ENCODE assay signal across 1 cellular context in the genomic region with DNA sequence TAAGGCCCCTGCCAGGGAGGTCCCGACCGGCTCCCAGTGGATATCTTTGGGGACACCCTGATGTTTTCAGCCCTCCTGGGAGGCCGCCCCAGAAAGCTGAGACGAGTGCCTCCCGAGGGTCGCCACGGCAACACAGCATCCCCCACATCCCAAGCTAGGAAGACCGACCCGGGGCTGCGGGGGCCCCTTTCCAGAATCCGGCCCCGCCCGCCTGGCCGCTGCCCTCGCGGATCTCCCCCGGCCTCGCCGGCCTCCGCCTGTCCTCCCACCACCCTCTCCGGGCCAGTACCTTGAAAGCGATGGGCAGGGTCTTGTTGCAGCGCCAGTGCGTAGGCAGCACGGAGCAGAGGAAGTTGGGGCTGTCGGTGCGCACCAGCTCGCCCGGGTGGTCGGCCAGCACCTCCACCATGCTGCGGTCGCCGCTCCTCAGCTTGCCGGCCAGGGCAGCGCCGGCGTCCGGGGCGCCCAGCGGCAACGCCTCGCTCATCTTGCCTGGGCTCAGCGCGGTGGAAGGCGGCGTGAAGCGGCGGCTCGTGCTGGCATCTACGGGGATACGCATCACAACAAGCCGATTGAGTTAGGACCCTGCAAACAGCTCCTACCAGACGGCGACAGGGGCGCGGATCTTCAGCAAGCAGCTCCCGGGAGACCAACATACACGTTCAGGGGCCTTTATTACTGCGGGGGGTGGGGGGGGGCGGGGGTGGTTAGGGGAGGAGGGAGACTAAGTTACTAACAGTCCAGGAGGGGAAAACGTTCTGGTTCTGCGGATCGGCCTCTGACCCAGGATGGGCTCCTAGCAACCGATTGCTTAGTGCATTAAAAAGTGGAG.
TF ChIP-seq lines count a peak whose summit lies in the region.

No MANE protein-coding gene starts in this region.

TF ChIP-seq in SK-N-SH, 30 proteins besides CTCF, POLR2A, EP300 and RAD21 (continued from another document):
- TF ChIP-seq REST (IDR thresholded peaks at IDR 0.05; ENCODE audit: low read depth, low read length) = no peak
- no peak for TF ChIP-seq MEF2A (IDR thresholded peaks at IDR 0.05; ENCODE audit: borderline replicate concordance, low read depth)
- TF ChIP-seq JUND (IDR thresholded peaks at IDR 0.05) = no peak
- no peak for TF ChIP-seq RXRA (IDR thresholded peaks at IDR 0.05; ENCODE audit: borderline replicate concordance, low read depth)
